In genomic region chr3:194395767-194396527, GRCh38 we compare ENCODE assay signal across 9 cellular contexts. TPM values are rescaled to one million over a fixed set of nuclear protein-coding genes. Genes with fewer than 3 reads are reported as not detected.
DNase-seq lines count a peak whose midpoint lies in the region; ATAC-seq, FAIRE-seq and TF ChIP-seq lines count a peak whose summit lies in the region.
"Had no signal": no experiment of that assay in that cellular context is flagged by ENCODE, and none has a peak within 500 bp of the region (broad histone marks: within the 10 kb centered on the region; RNA-seq: fewer than 3 reads in every experiment).

No MANE protein-coding gene starts in this region.

- no peaks in the 10 kb centered on the region for H3K9me2 ChIP-seq in PC-3 (replicated peaks; ENCODE audit: low read length)

- H3F3A ChIP-seq in PC-3 (ENCODE audit: low read length, unreplicated experiment): no peaks in the 10 kb centered on the region

- no peak for TF ChIP-seq POLR2A in gastroesophageal sphincter (IDR thresholded peaks at IDR 0.05)

- peaks cover 1 to 3% (median 1%) of the 10 kb centered on the region in 3 donors for H3K9me3 Mint-ChIP-seq in IgD-negative memory B cell
- peaks cover 4% of the 10 kb centered on the region for H3K9me3 Mint-ChIP-seq in activated CD4-positive, alpha-beta memory T cell treated with anti-CD3 and anti-CD28 coated beads, Interleukin-2, amount 10 ng/mL, durations not matched to agents 7 days and 5 days

- TF ChIP-seq CTCF in gastroesophageal sphincter (IDR thresholded peaks at IDR 0.05): no peak
- no peak for TF ChIP-seq CTCF in PC-3 (conservative IDR thresholded peaks at IDR 0.05; ENCODE audit: low read depth, low read length)

- ATAC-seq in gastroesophageal sphincter (peak; percentile 57), GM21737 (IDR thresholded peaks at IDR 0.05; ENCODE audit: unreplicated experiment) (no peak), HG02588 (IDR thresholded peaks at IDR 0.05; ENCODE audit: unreplicated experiment) (no peak), PC-3 (no peak)

- intact Hi-C loops in PC-3 (cut with micrococcal nuclease): no loop called here

- no peak overlapping the region for H3K9ac ChIP-seq in PC-3 (ENCODE audit: low read length)

- POLR2A ChIA-PET in activated CD4-positive, alpha-beta memory T cell treated with anti-CD3 and anti-CD28 coated beads, Interleukin-2, amount 10 ng/mL, durations not matched to agents 7 days and 5 days (lab: Charles Lee): interaction anchor here (1.0 to 1.9 kb wide), 6 partner anchors 10 to 188 kb away, joined by 3 to 6 read pairs (median 4); no protein-coding TSS in a partner anchor
- POLR2A ChIA-PET in PC-3 (lab: Charles Lee; ENCODE audit: unreplicated experiment): no interaction called here

- H2AFZ ChIP-seq in PC-3 (ENCODE audit: low read length): no peak overlapping the region

- peak overlapping the region; percentile 60 to 90 (median 84) for H3K4me3 Mint-ChIP-seq in IgD-negative memory B cell
- H3K4me3 Mint-ChIP-seq in activated CD4-positive, alpha-beta memory T cell treated with anti-CD3 and anti-CD28 coated beads, Interleukin-2, amount 10 ng/mL, durations not matched to agents 7 days and 5 days: peak overlapping the region; percentile 55

- 14 to 54% methylated on average over 14 to 15 of the region's 25 CpGs for WGBS in gastroesophageal sphincter (ENCODE audit: low coverage in 1 of 2), 2 donors
- 50 to 82% (median 69%) methylated on average over 25 of the region's 25 CpGs for WGBS in small intestine, 3 donors

- peaks cover 30% of the 10 kb centered on the region for H3K27me3 Mint-ChIP-seq in IgD-negative memory B cell
- peaks cover 46% of the 10 kb centered on the region for H3K27me3 Mint-ChIP-seq in activated CD4-positive, alpha-beta memory T cell treated with anti-CD3 and anti-CD28 coated beads, Interleukin-2, amount 10 ng/mL, durations not matched to agents 7 days and 5 days

- H3K27ac Mint-ChIP-seq in IgD-negative memory B cell: no peak overlapping the region
- H3K27ac Mint-ChIP-seq in activated CD4-positive, alpha-beta memory T cell treated with anti-CD3 and anti-CD28 coated beads, Interleukin-2, amount 10 ng/mL, durations not matched to agents 7 days and 5 days: peak overlapping the region; percentile 47

- H3K4me3 ChIP-seq in gastroesophageal sphincter (peak overlapping the region in 1 of 2 donors; percentile 38), small intestine (ENCODE audit: low read depth in 1 of 2, low read length in 2 of 2) (no peak overlapping the region), PC-3 (ENCODE audit: low read length) (no peak overlapping the region)

- no TSS peak for BruUV-seq in PC-3 (replicated peaks; lab: Mats Ljungman, UMichigan)

- H3K79me2 ChIP-seq in PC-3 (ENCODE audit: low read length): no peaks in the 10 kb centered on the region

- CTCF ChIA-PET in activated CD4-positive, alpha-beta memory T cell treated with anti-CD3 and anti-CD28 coated beads, Interleukin-2, amount 10 ng/mL, durations not matched to agents 7 days and 5 days (lab: Charles Lee): interaction anchor here (0.7 to 5.2 kb wide), 12 partner anchors 8 to 257 kb away, joined by 3 to 38 read pairs (median 5); no protein-coding TSS in a partner anchor
- CTCF ChIA-PET in PC-3 (lab: Charles Lee): no interaction called here

- H3K27me3 ChIP-seq in gastroesophageal sphincter: peaks cover 52% of the 10 kb centered on the region
- H3K27me3 ChIP-seq in small intestine (ENCODE audit: control insufficient read depth in 2 of 2, insufficient read depth in 2 of 2, low read length in 2 of 2): no peaks in the 10 kb centered on the region
- H3K27me3 ChIP-seq in PC-3 (ENCODE audit: low read length): peaks cover 5% of the 10 kb centered on the region

- TF ChIP-seq EP300 in gastroesophageal sphincter (IDR thresholded peaks at IDR 0.05): no peak

- no peaks in the 10 kb centered on the region for H3K36me3 ChIP-seq in gastroesophageal sphincter
- H3K36me3 ChIP-seq in small intestine (ENCODE audit: control insufficient read depth in 2 of 2, insufficient read depth in 2 of 2, low read length in 2 of 2): no peaks in the 10 kb centered on the region
- no peaks in the 10 kb centered on the region for H3K36me3 ChIP-seq in PC-3 (ENCODE audit: low read depth, low read length)

- DNase-seq in activated CD4-positive, alpha-beta memory T cell treated with anti-CD3 and anti-CD28 coated beads, Interleukin-2, amount 10 ng/mL, durations not matched to agents 7 days and 5 days: peak; percentile 64
- DNase-seq in small intestine (peak; percentile 13), NCI-H1105 (lab: John Stamatoyannopoulos, UW) (no peak), PC-3 (no peak)

- no peak for FAIRE-seq in small intestine (lab: Jason Lieb, UNC)

- H3K4me2 ChIP-seq in PC-3 (ENCODE audit: low read length): no peak overlapping the region

- H4K20me1 ChIP-seq in PC-3 (ENCODE audit: low read length): no peaks in the 10 kb centered on the region

- peaks cover 0 to 26% (median 17%) of the 10 kb centered on the region in 3 donors for H3K4me1 ChIP-seq in gastroesophageal sphincter
- H3K4me1 ChIP-seq in small intestine (ENCODE audit: control insufficient read depth in 2 of 2, insufficient read depth in 1 of 2, low read depth in 1 of 2, low read length in 1 of 2): peaks cover 0 to 3% of the 10 kb centered on the region in 2 donors
- no peaks in the 10 kb centered on the region for H3K4me1 ChIP-seq in PC-3 (ENCODE audit: insufficient read depth, low read length)

- peaks cover 10 to 29% (median 20%) of the 10 kb centered on the region in 3 donors for H3K4me1 Mint-ChIP-seq in IgD-negative memory B cell
- peaks cover 55% of the 10 kb centered on the region for H3K4me1 Mint-ChIP-seq in activated CD4-positive, alpha-beta memory T cell treated with anti-CD3 and anti-CD28 coated beads, Interleukin-2, amount 10 ng/mL, durations not matched to agents 7 days and 5 days

- H3K9me3 ChIP-seq in gastroesophageal sphincter (peaks cover 0 to 8% (median 0%) of the 10 kb centered on the region in 3 donors), small intestine (ENCODE audit: control insufficient read depth, low read depth) (no peaks in the 10 kb centered on the region), PC-3 (ENCODE audit: low read length) (no peaks in the 10 kb centered on the region)

- H3K27ac ChIP-seq in gastroesophageal sphincter (peak overlapping the region in 2 of 4 donors; percentile 31 to 35), small intestine (ENCODE audit: low read depth in 1 of 2, low read length in 1 of 2) (peak overlapping the region in 1 of 2 donors; percentile 63), PC-3 (ENCODE audit: low read length) (no peak overlapping the region)

- no peaks in the 10 kb centered on the region for H3K36me3 Mint-ChIP-seq in IgD-negative memory B cell
- no peaks in the 10 kb centered on the region for H3K36me3 Mint-ChIP-seq in activated CD4-positive, alpha-beta memory T cell treated with anti-CD3 and anti-CD28 coated beads, Interleukin-2, amount 10 ng/mL, durations not matched to agents 7 days and 5 days (ENCODE audit: low read depth)

RNA-seq across cellular contexts. Expression of gene GP5, which starts 3.1 kb away (rescaled TPM):
- polyA plus RNA-seq in IgD-negative memory B cell: 0.05 TPM
- total RNA-seq in activated CD4-positive, alpha-beta memory T cell treated with anti-CD3 and anti-CD28 coated beads, Interleukin-2, amount 10 ng/mL, durations not matched to agents 7 days and 5 days: 1 to 10 TPM; 1.3 TPM
- under 1 TPM in 1 of 4 donors, not detected in 3; 0.31 TPM for total RNA-seq in gastroesophageal sphincter
- under 1 TPM in 1 of 3 donors, not detected in 2; 0.18 TPM for polyA plus RNA-seq in small intestine
- not detected in 2 replicates for total RNA-seq in PC-3 (2014; rRNA removed)

RNA-seq across cellular contexts. Expression of gene LRRC15, which starts 26.4 kb away (rescaled TPM):
- polyA plus RNA-seq in IgD-negative memory B cell (not detected), small intestine (under 1 TPM in 1 of 3 donors, not detected in 2; 0.01 TPM)
- total RNA-seq in activated CD4-positive, alpha-beta memory T cell treated with anti-CD3 and anti-CD28 coated beads, Interleukin-2, amount 10 ng/mL, durations not matched to agents 7 days and 5 days: not detected
- total RNA-seq in gastroesophageal sphincter (under 1 TPM in 3 of 4 donors, not detected in 1; 0.42 to 0.67 (median 0.49) TPM), PC-3 (2014; rRNA removed) (0.29 and 0.36 TPM in 2 replicates)
- total RNA-seq: kidney epithelial cell had no signal

RNA-seq across cellular contexts. Expression of gene CPN2, which starts 44.8 kb away (rescaled TPM):
- polyA plus RNA-seq in IgD-negative memory B cell: not detected
- not detected for total RNA-seq in activated CD4-positive, alpha-beta memory T cell treated with anti-CD3 and anti-CD28 coated beads, Interleukin-2, amount 10 ng/mL, durations not matched to agents 7 days and 5 days
- total RNA-seq in gastroesophageal sphincter: not detected
- not detected for polyA plus RNA-seq in small intestine
- 0.07 TPM in 1 of 2 replicates, not detected in the other for total RNA-seq in PC-3 (2014; rRNA removed)
- total RNA-seq: kidney epithelial cell had no signal

Comparison
In these comparisons a context has a peak if more than half of its experiments do, and no peak if none do; other contexts are left out.
1. DNase-seq: peak in activated CD4-positive, alpha-beta memory T cell treated with anti-CD3 and anti-CD28 coated beads, Interleukin-2, amount 10 ng/mL, durations not matched to agents 7 days and 5 days (single experiment) and small intestine (single experiment); none in NCI-H1105 (single experiment) and PC-3 (single experiment).